In the genomic region with DNA sequence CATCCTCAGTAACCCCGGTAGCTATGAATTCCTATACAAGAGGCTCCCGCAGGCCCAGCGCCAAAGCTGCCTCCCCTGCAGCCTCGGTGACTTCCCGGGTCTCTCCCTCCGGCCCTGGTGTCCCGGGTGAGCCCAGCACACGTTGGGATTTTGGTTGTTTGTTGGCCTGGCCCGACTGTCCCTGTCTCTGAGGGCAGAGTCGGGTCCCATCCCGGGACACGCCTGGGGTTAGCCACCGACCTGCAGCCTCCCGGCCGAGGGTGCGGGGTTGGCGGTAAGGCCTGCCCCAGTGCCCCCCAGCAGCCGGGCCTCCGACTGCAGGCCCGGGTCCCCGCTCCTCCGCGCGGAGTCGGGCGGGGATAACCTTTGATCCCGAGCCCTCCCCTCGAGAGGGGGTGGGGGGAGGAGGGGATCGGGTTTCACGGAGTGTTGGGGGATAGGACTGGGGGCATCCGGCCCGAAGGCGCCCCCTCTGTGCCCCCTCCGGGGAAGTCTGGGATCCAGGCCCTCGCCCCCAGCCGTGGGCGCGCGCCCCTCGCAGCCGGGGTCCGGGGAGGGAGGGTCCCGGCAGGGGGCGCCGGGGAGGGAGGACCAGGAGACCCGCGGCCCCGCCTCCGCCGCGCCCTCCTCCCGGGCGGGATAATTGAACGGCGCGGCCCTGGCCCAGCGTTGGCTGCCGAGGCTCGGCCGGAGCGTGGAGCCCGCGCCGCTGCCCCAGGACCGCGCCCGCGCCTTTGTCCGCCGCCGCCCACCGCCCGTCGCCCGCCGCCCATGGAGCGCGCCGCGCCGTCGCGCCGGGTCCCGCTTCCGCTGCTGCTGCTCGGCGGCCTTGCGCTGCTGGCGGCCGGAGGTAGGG, we compare ENCODE assay signal across 1 cellular context.
A peak's percentile ranks its signal among the peaks of the same experiment; 100 is the strongest.
TF ChIP-seq lines count a peak whose summit lies in the region.

A gene with protein sequence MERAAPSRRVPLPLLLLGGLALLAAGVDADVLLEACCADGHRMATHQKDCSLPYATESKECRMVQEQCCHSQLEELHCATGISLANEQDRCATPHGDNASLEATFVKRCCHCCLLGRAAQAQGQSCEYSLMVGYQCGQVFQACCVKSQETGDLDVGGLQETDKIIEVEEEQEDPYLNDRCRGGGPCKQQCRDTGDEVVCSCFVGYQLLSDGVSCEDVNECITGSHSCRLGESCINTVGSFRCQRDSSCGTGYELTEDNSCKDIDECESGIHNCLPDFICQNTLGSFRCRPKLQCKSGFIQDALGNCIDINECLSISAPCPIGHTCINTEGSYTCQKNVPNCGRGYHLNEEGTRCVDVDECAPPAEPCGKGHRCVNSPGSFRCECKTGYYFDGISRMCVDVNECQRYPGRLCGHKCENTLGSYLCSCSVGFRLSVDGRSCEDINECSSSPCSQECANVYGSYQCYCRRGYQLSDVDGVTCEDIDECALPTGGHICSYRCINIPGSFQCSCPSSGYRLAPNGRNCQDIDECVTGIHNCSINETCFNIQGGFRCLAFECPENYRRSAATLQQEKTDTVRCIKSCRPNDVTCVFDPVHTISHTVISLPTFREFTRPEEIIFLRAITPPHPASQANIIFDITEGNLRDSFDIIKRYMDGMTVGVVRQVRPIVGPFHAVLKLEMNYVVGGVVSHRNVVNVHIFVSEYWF (plus strand): TSS at position 669 of the 856 bp plus-strand sequence. CDS start 103 bp downstream, at position 772.

TF ChIP-seq in HepG2, 621 proteins besides CTCF, POLR2A, EP300 and RAD21 (continues in another document):
- TF ChIP-seq, protein P1, sequence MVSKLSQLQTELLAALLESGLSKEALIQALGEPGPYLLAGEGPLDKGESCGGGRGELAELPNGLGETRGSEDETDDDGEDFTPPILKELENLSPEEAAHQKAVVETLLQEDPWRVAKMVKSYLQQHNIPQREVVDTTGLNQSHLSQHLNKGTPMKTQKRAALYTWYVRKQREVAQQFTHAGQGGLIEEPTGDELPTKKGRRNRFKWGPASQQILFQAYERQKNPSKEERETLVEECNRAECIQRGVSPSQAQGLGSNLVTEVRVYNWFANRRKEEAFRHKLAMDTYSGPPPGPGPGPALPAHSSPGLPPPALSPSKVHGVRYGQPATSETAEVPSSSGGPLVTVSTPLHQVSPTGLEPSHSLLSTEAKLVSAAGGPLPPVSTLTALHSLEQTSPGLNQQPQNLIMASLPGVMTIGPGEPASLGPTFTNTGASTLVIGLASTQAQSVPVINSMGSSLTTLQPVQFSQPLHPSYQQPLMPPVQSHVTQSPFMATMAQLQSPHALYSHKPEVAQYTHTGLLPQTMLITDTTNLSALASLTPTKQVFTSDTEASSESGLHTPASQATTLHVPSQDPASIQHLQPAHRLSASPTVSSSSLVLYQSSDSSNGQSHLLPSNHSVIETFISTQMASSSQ (IDR thresholded peaks at IDR 0.05; ENCODE audit: low read depth): no peak
- TF ChIP-seq, protein P1 (CRISPR knock-in tag; IDR thresholded peaks at IDR 0.05; ENCODE audit: borderline replicate concordance): peak; percentile 77; the same call in 1 of the 2 replicates
- no peak for TF ChIP-seq XRCC5 (optimal IDR thresholded peaks at IDR 0.05; ENCODE audit: low read length)
- TF ChIP-seq, protein P2, sequence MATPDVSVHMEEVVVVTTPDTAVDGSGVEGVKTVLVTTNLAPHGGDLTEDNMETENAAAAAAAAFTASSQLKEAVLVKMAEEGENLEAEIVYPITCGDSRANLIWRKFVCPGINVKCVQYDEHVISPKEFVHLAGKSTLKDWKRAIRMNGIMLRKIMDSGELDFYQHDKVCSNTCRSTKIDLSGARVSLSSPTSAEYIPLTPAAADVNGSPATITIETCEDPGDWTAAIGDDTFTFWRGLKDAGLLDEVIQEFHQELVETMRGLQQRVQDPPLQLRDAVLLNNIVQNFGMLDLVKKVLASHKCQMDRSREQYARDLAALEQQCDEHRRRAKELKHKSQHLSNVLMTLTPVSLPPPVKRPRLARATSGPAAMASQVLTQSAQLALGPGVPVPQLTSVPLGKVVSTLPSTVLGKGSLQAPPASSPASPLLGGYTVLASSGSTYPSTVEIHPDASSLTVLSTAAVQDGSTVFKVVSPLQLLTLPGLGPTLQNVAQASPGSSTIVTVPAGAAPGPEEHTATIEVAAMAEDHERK (CRISPR knock-in tag; IDR thresholded peaks at IDR 0.05; ENCODE audit: low read depth): no peak
- TF ChIP-seq CBX5 (CRISPR knock-in tag; IDR thresholded peaks at IDR 0.05; ENCODE audit: borderline replicate concordance): peak; percentile 31; the same call in 1 of the 2 replicates
- peak; percentile 79 for TF ChIP-seq TBX2 (CRISPR knock-in tag; IDR thresholded peaks at IDR 0.05; ENCODE audit: borderline replicate concordance)
- TF ChIP-seq, protein P3, sequence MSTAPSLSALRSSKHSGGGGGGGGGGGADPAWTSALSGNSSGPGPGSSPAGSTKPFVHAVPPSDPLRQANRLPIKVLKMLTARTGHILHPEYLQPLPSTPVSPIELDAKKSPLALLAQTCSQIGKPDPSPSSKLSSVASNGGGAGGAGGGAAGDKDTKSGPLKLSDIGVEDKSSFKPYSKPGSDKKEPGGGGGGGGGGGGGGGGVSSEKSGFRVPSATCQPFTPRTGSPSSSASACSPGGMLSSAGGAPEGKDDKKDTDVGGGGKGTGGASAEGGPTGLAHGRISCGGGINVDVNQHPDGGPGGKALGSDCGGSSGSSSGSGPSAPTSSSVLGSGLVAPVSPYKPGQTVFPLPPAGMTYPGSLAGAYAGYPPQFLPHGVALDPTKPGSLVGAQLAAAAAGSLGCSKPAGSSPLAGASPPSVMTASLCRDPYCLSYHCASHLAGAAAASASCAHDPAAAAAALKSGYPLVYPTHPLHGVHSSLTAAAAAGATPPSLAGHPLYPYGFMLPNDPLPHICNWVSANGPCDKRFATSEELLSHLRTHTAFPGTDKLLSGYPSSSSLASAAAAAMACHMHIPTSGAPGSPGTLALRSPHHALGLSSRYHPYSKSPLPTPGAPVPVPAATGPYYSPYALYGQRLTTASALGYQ (CRISPR knock-in tag; IDR thresholded peaks at IDR 0.05): peak; percentile 58; the same call in 1 of the 2 replicates
- TF ChIP-seq ZNF510 (CRISPR knock-in tag; IDR thresholded peaks at IDR 0.05; ENCODE audit: low read depth): no peak; the same call in 1 of the 2 replicates
- TF ChIP-seq ZNF468 (CRISPR knock-in tag; IDR thresholded peaks at IDR 0.05): peak; percentile 76; the same call in 1 of the 2 replicates
- TF ChIP-seq, protein P4, sequence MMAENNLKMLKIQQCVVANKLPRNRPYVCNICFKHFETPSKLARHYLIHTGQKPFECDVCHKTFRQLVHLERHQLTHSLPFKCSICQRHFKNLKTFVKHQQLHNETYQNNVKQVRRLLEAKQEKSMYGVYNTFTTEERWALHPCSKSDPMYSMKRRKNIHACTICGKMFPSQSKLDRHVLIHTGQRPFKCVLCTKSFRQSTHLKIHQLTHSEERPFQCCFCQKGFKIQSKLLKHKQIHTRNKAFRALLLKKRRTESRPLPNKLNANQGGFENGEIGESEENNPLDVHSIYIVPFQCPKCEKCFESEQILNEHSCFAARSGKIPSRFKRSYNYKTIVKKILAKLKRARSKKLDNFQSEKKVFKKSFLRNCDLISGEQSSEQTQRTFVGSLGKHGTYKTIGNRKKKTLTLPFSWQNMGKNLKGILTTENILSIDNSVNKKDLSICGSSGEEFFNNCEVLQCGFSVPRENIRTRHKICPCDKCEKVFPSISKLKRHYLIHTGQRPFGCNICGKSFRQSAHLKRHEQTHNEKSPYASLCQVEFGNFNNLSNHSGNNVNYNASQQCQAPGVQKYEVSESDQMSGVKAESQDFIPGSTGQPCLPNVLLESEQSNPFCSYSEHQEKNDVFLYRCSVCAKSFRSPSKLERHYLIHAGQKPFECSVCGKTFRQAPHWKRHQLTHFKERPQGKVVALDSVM (CRISPR knock-in tag; IDR thresholded peaks at IDR 0.05): peak; percentile 80
- peak; percentile 61; the same call in 1 of the 2 replicates for TF ChIP-seq ZMYM4 (CRISPR knock-in tag; IDR thresholded peaks at IDR 0.05)
- TF ChIP-seq, protein P5, sequence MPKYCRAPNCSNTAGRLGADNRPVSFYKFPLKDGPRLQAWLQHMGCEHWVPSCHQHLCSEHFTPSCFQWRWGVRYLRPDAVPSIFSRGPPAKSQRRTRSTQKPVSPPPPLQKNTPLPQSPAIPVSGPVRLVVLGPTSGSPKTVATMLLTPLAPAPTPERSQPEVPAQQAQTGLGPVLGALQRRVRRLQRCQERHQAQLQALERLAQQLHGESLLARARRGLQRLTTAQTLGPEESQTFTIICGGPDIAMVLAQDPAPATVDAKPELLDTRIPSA (CRISPR knock-in tag; IDR thresholded peaks at IDR 0.05; ENCODE audit: borderline replicate concordance): no peak
- peak; percentile 91; the same call in 1 of the 2 replicates for TF ChIP-seq REPIN1 (CRISPR knock-in tag; IDR thresholded peaks at IDR 0.05; ENCODE audit: borderline replicate concordance, low read depth)
- TF ChIP-seq ZNF451 (CRISPR knock-in tag; IDR thresholded peaks at IDR 0.05): no peak
- TF ChIP-seq ZNF136 (CRISPR knock-in tag; IDR thresholded peaks at IDR 0.05; ENCODE audit: low read depth): peak; percentile 67; the same call in 1 of the 2 replicates
- TF ChIP-seq TSC22D2 (CRISPR knock-in tag; IDR thresholded peaks at IDR 0.05; ENCODE audit: borderline replicate concordance): peak; percentile 75; the same call in 1 of the 2 replicates
- TF ChIP-seq, protein P6, sequence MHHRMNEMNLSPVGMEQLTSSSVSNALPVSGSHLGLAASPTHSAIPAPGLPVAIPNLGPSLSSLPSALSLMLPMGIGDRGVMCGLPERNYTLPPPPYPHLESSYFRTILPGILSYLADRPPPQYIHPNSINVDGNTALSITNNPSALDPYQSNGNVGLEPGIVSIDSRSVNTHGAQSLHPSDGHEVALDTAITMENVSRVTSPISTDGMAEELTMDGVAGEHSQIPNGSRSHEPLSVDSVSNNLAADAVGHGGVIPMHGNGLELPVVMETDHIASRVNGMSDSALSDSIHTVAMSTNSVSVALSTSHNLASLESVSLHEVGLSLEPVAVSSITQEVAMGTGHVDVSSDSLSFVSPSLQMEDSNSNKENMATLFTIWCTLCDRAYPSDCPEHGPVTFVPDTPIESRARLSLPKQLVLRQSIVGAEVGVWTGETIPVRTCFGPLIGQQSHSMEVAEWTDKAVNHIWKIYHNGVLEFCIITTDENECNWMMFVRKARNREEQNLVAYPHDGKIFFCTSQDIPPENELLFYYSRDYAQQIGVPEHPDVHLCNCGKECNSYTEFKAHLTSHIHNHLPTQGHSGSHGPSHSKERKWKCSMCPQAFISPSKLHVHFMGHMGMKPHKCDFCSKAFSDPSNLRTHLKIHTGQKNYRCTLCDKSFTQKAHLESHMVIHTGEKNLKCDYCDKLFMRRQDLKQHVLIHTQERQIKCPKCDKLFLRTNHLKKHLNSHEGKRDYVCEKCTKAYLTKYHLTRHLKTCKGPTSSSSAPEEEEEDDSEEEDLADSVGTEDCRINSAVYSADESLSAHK (CRISPR knock-in tag; IDR thresholded peaks at IDR 0.05; ENCODE audit: borderline replicate concordance): no peak
- TF ChIP-seq STAT5B (CRISPR knock-in tag; IDR thresholded peaks at IDR 0.05): no peak
- no peak for TF ChIP-seq PAWR (CRISPR knock-in tag; IDR thresholded peaks at IDR 0.05; ENCODE audit: borderline replicate concordance)
- peak; percentile 90 for TF ChIP-seq HOXA5 (CRISPR knock-in tag; IDR thresholded peaks at IDR 0.05)
- TF ChIP-seq RBM39 (IDR thresholded peaks at IDR 0.05; ENCODE audit: low read depth, low read length, poor library complexity, severe bottlenecking): peak; percentile 66
- no peak for TF ChIP-seq ZNF138 (CRISPR knock-in tag; IDR thresholded peaks at IDR 0.05; ENCODE audit: low read depth)
- TF ChIP-seq, protein P7, sequence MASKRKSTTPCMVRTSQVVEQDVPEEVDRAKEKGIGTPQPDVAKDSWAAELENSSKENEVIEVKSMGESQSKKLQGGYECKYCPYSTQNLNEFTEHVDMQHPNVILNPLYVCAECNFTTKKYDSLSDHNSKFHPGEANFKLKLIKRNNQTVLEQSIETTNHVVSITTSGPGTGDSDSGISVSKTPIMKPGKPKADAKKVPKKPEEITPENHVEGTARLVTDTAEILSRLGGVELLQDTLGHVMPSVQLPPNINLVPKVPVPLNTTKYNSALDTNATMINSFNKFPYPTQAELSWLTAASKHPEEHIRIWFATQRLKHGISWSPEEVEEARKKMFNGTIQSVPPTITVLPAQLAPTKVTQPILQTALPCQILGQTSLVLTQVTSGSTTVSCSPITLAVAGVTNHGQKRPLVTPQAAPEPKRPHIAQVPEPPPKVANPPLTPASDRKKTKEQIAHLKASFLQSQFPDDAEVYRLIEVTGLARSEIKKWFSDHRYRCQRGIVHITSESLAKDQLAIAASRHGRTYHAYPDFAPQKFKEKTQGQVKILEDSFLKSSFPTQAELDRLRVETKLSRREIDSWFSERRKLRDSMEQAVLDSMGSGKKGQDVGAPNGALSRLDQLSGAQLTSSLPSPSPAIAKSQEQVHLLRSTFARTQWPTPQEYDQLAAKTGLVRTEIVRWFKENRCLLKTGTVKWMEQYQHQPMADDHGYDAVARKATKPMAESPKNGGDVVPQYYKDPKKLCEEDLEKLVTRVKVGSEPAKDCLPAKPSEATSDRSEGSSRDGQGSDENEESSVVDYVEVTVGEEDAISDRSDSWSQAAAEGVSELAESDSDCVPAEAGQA (IDR thresholded peaks at IDR 0.05; ENCODE audit: low read depth): no peak
- TF ChIP-seq, protein P7 (CRISPR knock-in tag; IDR thresholded peaks at IDR 0.05; ENCODE audit: borderline replicate concordance): peak; percentile 62; the same call in 1 of the 2 replicates
- TF ChIP-seq, protein P8, sequence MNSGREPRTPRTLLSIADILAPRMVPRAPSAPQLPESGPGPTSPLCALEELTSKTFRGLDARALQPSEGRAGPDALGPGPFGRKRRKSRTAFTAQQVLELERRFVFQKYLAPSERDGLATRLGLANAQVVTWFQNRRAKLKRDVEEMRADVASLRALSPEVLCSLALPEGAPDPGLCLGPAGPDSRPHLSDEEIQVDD (CRISPR knock-in tag; IDR thresholded peaks at IDR 0.05; ENCODE audit: borderline replicate concordance): no peak
- peak; percentile 94 for TF ChIP-seq HNRNPK (IDR thresholded peaks at IDR 0.05; ENCODE audit: low read depth, low read length, poor library complexity, severe bottlenecking)
